ENCODE assay signal across 8 cellular contexts in the genomic region with DNA sequence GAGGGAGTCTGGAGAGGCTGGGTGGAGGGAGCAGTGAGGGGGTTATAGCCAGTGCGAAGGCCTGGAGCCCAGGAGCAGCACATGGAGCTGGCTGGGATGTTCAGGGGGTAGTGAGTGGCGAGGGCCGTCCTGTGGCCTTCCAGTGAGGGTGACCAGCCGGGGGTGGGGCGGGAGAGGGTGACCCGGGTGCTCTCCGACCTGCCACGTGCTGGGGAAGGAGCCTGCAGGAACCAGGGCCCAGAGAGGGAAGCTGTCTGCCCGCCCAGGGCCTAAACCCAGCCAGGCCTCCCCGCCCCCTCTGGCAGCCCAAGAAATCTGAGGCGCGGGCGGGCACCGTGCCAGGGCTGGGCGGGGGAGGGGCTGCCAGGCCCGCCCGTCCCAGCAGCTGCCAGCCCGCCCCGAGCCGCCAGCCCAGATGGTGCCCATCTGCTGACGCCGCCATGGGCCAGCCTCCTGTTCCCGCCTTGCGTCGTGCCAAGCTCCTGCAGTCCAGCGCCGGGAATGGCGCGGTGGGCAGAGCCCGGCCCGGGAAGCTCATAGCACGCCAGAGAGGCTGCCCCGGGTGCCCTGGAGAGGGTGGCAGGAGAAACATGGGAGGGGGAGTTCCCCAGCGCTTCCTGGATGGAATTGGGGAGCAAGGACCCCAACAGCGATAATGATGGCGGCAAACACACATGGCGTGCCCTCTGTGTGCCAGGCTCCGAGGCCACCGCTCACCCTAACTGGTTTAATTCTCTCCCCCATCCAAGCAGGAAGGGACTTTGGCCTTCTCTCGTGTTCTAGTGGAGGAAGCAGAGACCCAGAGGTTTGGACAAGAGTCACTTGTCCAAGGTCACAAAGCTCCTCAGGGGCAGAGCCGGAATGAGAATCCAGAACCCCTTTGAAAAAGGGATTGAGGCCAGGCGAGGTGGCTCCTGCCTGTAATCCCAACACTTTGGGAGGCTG. TPM values are rescaled to one million over a fixed set of nuclear protein-coding genes. Genes with fewer than 3 reads are reported as not detected.
DNase-seq lines count a peak whose midpoint lies in the region; ATAC-seq lines count a peak whose summit lies in the region.

No MANE protein-coding gene starts in this region.

- H3K4me1 Mint-ChIP-seq in activated T-helper 2 cell treated with anti-CD3 and anti-CD28 coated beads, Interferon-gamma antibody, Interleukin-2, Interleukin-4, amounts not matched to agents 10 μg/mL and 5 μg/mL and 100 μg/mL, durations not matched to agents 14 hours and 24 hours and 36 hours (ENCODE audit: low read depth): peaks cover 1% of the 10 kb centered on the region

- ATAC-seq in GM21737 (IDR thresholded peaks at IDR 0.05; ENCODE audit: unreplicated experiment): no peak

- no peaks in the 10 kb centered on the region for H3K36me3 Mint-ChIP-seq in activated T-helper 2 cell treated with anti-CD3 and anti-CD28 coated beads, Interferon-gamma antibody, Interleukin-2, Interleukin-4, amounts not matched to agents 10 μg/mL and 5 μg/mL and 100 μg/mL, durations not matched to agents 14 hours and 24 hours and 36 hours (ENCODE audit: low read depth)

- intact Hi-C loops in activated T-helper 2 cell treated with anti-CD3 and anti-CD28 coated beads, Interferon-gamma antibody, Interleukin-2, Interleukin-4, amounts not matched to agents 10 μg/mL and 5 μg/mL and 100 μg/mL, durations not matched to agents 14 hours and 24 hours and 36 hours (cut with micrococcal nuclease): no loop called here

- no peak overlapping the region for H3K27ac Mint-ChIP-seq in activated T-helper 2 cell treated with anti-CD3 and anti-CD28 coated beads, Interferon-gamma antibody, Interleukin-2, Interleukin-4, amounts not matched to agents 10 μg/mL and 5 μg/mL and 100 μg/mL, durations not matched to agents 14 hours and 24 hours and 36 hours

- peak overlapping the region; percentile 94 for H3K27ac ChIP-seq in cingulate gyrus (ENCODE audit: low read depth, low read length)

- H3K4me3 Mint-ChIP-seq in activated T-helper 2 cell treated with anti-CD3 and anti-CD28 coated beads, Interferon-gamma antibody, Interleukin-2, Interleukin-4, amounts not matched to agents 10 μg/mL and 5 μg/mL and 100 μg/mL, durations not matched to agents 14 hours and 24 hours and 36 hours (ENCODE audit: low read depth): no peak overlapping the region

- no peaks in the 10 kb centered on the region for H3K9me3 Mint-ChIP-seq in activated T-helper 2 cell treated with anti-CD3 and anti-CD28 coated beads, Interferon-gamma antibody, Interleukin-2, Interleukin-4, amounts not matched to agents 10 μg/mL and 5 μg/mL and 100 μg/mL, durations not matched to agents 14 hours and 24 hours and 36 hours

- H3K27me3 Mint-ChIP-seq in activated T-helper 2 cell treated with anti-CD3 and anti-CD28 coated beads, Interferon-gamma antibody, Interleukin-2, Interleukin-4, amounts not matched to agents 10 μg/mL and 5 μg/mL and 100 μg/mL, durations not matched to agents 14 hours and 24 hours and 36 hours (ENCODE audit: low read depth): no peaks in the 10 kb centered on the region

- peak; percentile 41 for DNase-seq in NCI-H2227 (lab: John Stamatoyannopoulos, UW; ENCODE audit: unreplicated experiment)
- DNase-seq in NCI-H2227 treated with DMSO at 0.1 percent for 48 hours (lab: John Stamatoyannopoulos, UW): no peak
- DNase-seq in lung microvascular endothelial cell (ENCODE audit: low read depth in 2 of 2): peak; percentile 31 to 48
- no peak for DNase-seq in activated T-helper 2 cell treated with anti-CD3 and anti-CD28 coated beads, Interferon-gamma antibody, Interleukin-2, Interleukin-4, amounts not matched to agents 10 μg/mL and 5 μg/mL and 100 μg/mL, durations not matched to agents 14 hours and 24 hours and 36 hours (ENCODE audit: low spot score)
- no peak for DNase-seq in SIG-M5 (lab: John Stamatoyannopoulos, UW)
- no peak for DNase-seq in effector CD8-positive, alpha-beta T cell (lab: John Stamatoyannopoulos, UW)

RNA-seq across cellular contexts. Expression of gene NFIC, which starts 21.5 kb away (rescaled TPM):
- total RNA-seq in lung microvascular endothelial cell: 9.4 and 11.7 TPM in 2 replicates
- total RNA-seq in activated T-helper 2 cell treated with anti-CD3 and anti-CD28 coated beads, Interferon-gamma antibody, Interleukin-2, Interleukin-4, amounts not matched to agents 10 μg/mL and 5 μg/mL and 100 μg/mL, durations not matched to agents 14 hours and 24 hours and 36 hours: 16.5 and 17.3 TPM in 2 replicates

Comparison
In these comparisons a context has a peak if more than half of its experiments do, and no peak if none do; other contexts are left out.
1. DNase-seq: peak in NCI-H2227 (single experiment) and lung microvascular endothelial cell (2 of 2); none in NCI-H2227 treated with DMSO at 0.1 percent for 48 hours (single experiment), activated T-helper 2 cell treated with anti-CD3 and anti-CD28 coated beads, Interferon-gamma antibody, Interleukin-2, Interleukin-4, amounts not matched to agents 10 μg/mL and 5 μg/mL and 100 μg/mL, durations not matched to agents 14 hours and 24 hours and 36 hours (single experiment), SIG-M5 (single experiment) and effector CD8-positive, alpha-beta T cell (single experiment).